Comparison of ENCODE assay signal across 27 cellular contexts in the genomic region with DNA sequence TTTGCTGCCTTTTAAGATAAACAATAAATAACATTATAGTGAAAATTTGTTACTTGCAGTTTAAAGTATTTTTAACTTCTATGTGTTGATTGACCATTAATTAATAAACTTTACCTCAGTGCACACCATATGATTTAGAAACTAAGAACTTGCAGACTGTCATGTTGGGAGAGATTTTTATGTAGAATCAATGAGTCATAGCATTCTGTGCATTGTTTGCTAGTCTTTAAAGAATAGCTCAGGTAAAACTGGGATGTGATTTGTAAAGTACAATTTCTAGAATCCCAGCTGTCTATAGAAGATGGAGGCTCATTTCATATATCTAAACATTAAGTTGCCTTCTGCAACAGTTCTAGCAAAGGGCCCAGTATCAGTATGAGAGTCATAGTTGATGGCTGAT.
"Had no signal": no experiment of that assay in that cellular context is flagged by ENCODE, and none has a peak within 500 bp of the region (broad histone marks: within the 10 kb centered on the region; RNA-seq: fewer than 3 reads in every experiment).

No MANE protein-coding gene starts in this region.

- H3K9me3 ChIP-seq: body of pancreas, neutrophil, right atrium auricular region, stomach, thyroid gland, upper lobe of left lung had no signal

- H3K27ac ChIP-seq: body of pancreas, cardiac muscle cell, coronary artery, dorsolateral prefrontal cortex, neutrophil, right atrium auricular region, stomach, thyroid gland, upper lobe of left lung had no signal

- DNase-seq: activated B cell treated with CpG ODN at 0.5 μM for 24 hours; activated CD4-positive, alpha-beta T cell treated with anti-CD3 and anti-CD28 coated beads, Interleukin-2, amount 50 U/mL, for 1 hour; activated CD8-positive, alpha-beta T cell treated with anti-CD3 and anti-CD28 coated beads for 36 hours; activated gamma-delta T cell treated with Interleukin-2 at 50 U/mL for 16 hours; activated naive CD8-positive, alpha-beta T cell treated with anti-CD3 and anti-CD28 coated beads, Interleukin-2, amount 50 U/mL, for 24 hours; activated T-cell treated with anti-CD3 and anti-CD28 coated beads, Interleukin-2, amount 50 U/mL, for 4 hours; body of pancreas; cerebellar nuclear complex; dorsolateral prefrontal cortex; effector memory CD4-positive, alpha-beta T cell; erythroblast; head of caudate nucleus; hippocampal formation; kidney; left colon; mammary epithelial cell; stimulated activated CD4-positive, alpha-beta T cell treated with anti-CD3 and anti-CD28 coated beads, Interleukin-1b, Interleukin-23, amount 100 ng/mL, for 48 hours; stimulated activated naive B cell treated with anti-CD40 and anti-IgM and Interleukin-4, amounts not matched to agents 10 μg/mL and 1 μg/mL and 100 μg/mL, for 72 hours; stomach; thyroid gland; upper lobe of left lung had no signal

- H3K4me2 ChIP-seq: smooth muscle cell had no signal

- H3K36me3 ChIP-seq: cardiac muscle cell, neutrophil, right atrium auricular region, stomach, thyroid gland, upper lobe of left lung had no signal

- H3K4me1 ChIP-seq: body of pancreas, right atrium auricular region, stomach, thyroid gland, upper lobe of left lung had no signal

- H3K27me3 ChIP-seq: body of pancreas, cardiac muscle cell, dorsolateral prefrontal cortex, neutrophil, right atrium auricular region, stomach, thyroid gland, upper lobe of left lung had no signal

- FAIRE-seq: kidney had no signal

- ATAC-seq: activated CD8-positive, alpha-beta T cell treated with anti-CD3 and anti-CD28 coated beads for 36 hours; activated naive CD8-positive, alpha-beta T cell treated with anti-CD3 and anti-CD28 coated beads, Interleukin-2, amount 50 U/mL, for 24 hours; activated T-cell treated with anti-CD3 and anti-CD28 coated beads, Interleukin-2, amount 50 U/mL, for 4 hours; activated T-helper 17 cell treated with anti-CD3 and anti-CD28 coated beads, Interleukin-2, amount 50 U/mL, for 72 hours; body of pancreas; left colon; stimulated activated naive B cell treated with anti-CD40 and anti-IgM and Interleukin-4, amounts not matched to agents 10 μg/mL and 1 μg/mL and 100 μg/mL, for 72 hours had no signal

- H3K4me3 ChIP-seq: body of pancreas, cardiac muscle cell, coronary artery, dorsolateral prefrontal cortex, right atrium auricular region, smooth muscle cell, stomach, thyroid gland, upper lobe of left lung had no signal
